ENCODE assay signal across 24 cellular contexts in genomic region chr16:4172070-4172469, GRCh38. TPM values are rescaled to one million over a fixed set of nuclear protein-coding genes. Genes with fewer than 3 reads are reported as not detected.
DNase-seq lines count a peak whose midpoint lies in the region; ATAC-seq and TF ChIP-seq lines count a peak whose summit lies in the region.
"Had no signal": no experiment of that assay in that cellular context is flagged by ENCODE, and none has a peak within 500 bp of the region (broad histone marks: within the 10 kb centered on the region; RNA-seq: fewer than 3 reads in every experiment).

No MANE protein-coding gene starts in this region.

- peaks cover 11% of the 10 kb centered on the region for H3K4me1 Mint-ChIP-seq in activated T-cell treated with anti-CD3 and anti-CD28 coated beads, Interleukin-2, amount 50 U/mL, for 72 hours (ENCODE audit: low read depth)
- peaks cover 14% of the 10 kb centered on the region for H3K4me1 Mint-ChIP-seq in type B pancreatic cell (ENCODE audit: unreplicated experiment)
- H3K4me1 Mint-ChIP-seq: activated naive CD8-positive, alpha-beta T cell treated with anti-CD3 and anti-CD28 coated beads, Interleukin-2, amount 50 U/mL, for 24 hours; CD8-positive, alpha-beta memory T cell; T-cell had no signal

- WGBS in smooth muscle cell (ENCODE audit: low lambda C conversion rate) = 50% methylated on average over 3 of the region's 3 CpGs

- DNase-seq in activated T-cell treated with anti-CD3 and anti-CD28 coated beads, Interleukin-2, amount 50 U/mL, for 72 hours = peak; percentile 34
- no peak for DNase-seq in activated T-cell treated with anti-CD3 and anti-CD28 coated beads for 4 hours
- peak; percentile 51 for DNase-seq in NCI-H226
- peak; percentile 30 for DNase-seq in fibroblast of gingiva (ENCODE audit: low read depth)
- no peak for DNase-seq in smooth muscle cell (lab: John Stamatoyannopoulos, UW; ENCODE audit: unreplicated experiment)
- DNase-seq in type B pancreatic cell (ENCODE audit: extremely low spot score, unreplicated experiment) = no peak
- no peak for DNase-seq in HK-2 (ENCODE audit: unreplicated experiment)
- DNase-seq: ACHN; activated CD8-positive, alpha-beta T cell treated with anti-CD3 and anti-CD28 coated beads, Interleukin-2, amount 10 ng/mL, durations not matched to agents 7 days and 5 days; activated naive CD8-positive, alpha-beta T cell treated with anti-CD3 and anti-CD28 coated beads, Interleukin-2, amount 50 U/mL, for 24 hours; caudate nucleus; CD8-positive, alpha-beta memory T cell; effector memory CD4-positive, alpha-beta T cell; H9; left cardiac atrium; NCI-H2081 treated with DMSO at 0.1 percent for 48 hours; NCI-H526 treated with DMSO at 0.1 percent for 48 hours; stimulated activated CD4-positive, alpha-beta T cell treated with anti-CD3 and anti-CD28 coated beads, Interleukin-15, amount 100 ng/mL, for 24 hours; T-cell had no signal

- peak overlapping the region; percentile 11 for H3K27ac ChIP-seq in smooth muscle cell (ENCODE audit: low read depth)
- H3K27ac ChIP-seq: gastroesophageal sphincter had no signal

- H3K36me3 ChIP-seq in smooth muscle cell (ENCODE audit: low read depth) = no peaks in the 10 kb centered on the region
- H3K36me3 ChIP-seq: gastroesophageal sphincter had no signal

- no peaks in the 10 kb centered on the region for H3K9me3 ChIP-seq in smooth muscle cell (replicated peaks; ENCODE audit: low read depth)
- H3K9me3 ChIP-seq: gastroesophageal sphincter had no signal

- H3K27me3 ChIP-seq in smooth muscle cell (ENCODE audit: low read depth) = no peaks in the 10 kb centered on the region
- H3K27me3 ChIP-seq: gastroesophageal sphincter had no signal

- H3F3A ChIP-seq in smooth muscle cell (ENCODE audit: low read depth) = no peaks in the 10 kb centered on the region

- H3K4me3 Mint-ChIP-seq in activated T-cell treated with anti-CD3 and anti-CD28 coated beads, Interleukin-2, amount 50 U/mL, for 72 hours = peak overlapping the region in 1 of 2 donors; percentile 67
- H3K4me3 Mint-ChIP-seq in type B pancreatic cell = no peak overlapping the region
- H3K4me3 Mint-ChIP-seq: activated CD8-positive, alpha-beta T cell treated with anti-CD3 and anti-CD28 coated beads, Interleukin-2, amount 10 ng/mL, durations not matched to agents 7 days and 5 days; activated naive CD8-positive, alpha-beta T cell treated with anti-CD3 and anti-CD28 coated beads, Interleukin-2, amount 50 U/mL, for 24 hours; activated T-helper 1 cell treated with anti-CD3 and anti-CD28 coated beads, Interleukin-12 subunit alpha, Interleukin-12 subunit beta, Interleukin-2, Interleukin-4 antibody, amounts not matched to agents 30 ng/mL and 10 ng/mL and 1 ng/mL, durations not matched to agents 14 hours and 24 hours and 36 hours; H9; mesothelial cell of epicardium; stimulated activated naive CD8-positive, alpha-beta T cell treated with anti-CD3 and anti-CD28 coated beads, Interleukin-15, Interleukin-2, amounts not matched to agents 100 ng/mL and 50 ng/mL, for 24 hours; T-cell had no signal

- ATAC-seq in activated T-cell treated with anti-CD3 and anti-CD28 coated beads, Interleukin-2, amount 50 U/mL, for 72 hours (replicated peaks in 1 of 2) = peak; percentile 90 to 91
- ATAC-seq in GM18858 (IDR thresholded peaks at IDR 0.05; ENCODE audit: unreplicated experiment) = no peak
- ATAC-seq: activated CD8-positive, alpha-beta T cell treated with anti-CD3 and anti-CD28 coated beads, Interleukin-2, amount 10 ng/mL, durations not matched to agents 7 days and 5 days; activated naive CD8-positive, alpha-beta T cell treated with anti-CD3 and anti-CD28 coated beads, Interleukin-2, amount 50 U/mL, for 24 hours; gastroesophageal sphincter; left cardiac atrium; T-cell had no signal

- H2AFZ ChIP-seq in smooth muscle cell (ENCODE audit: low read depth) = no peak overlapping the region

- H3K4me2 ChIP-seq in smooth muscle cell = no peak overlapping the region

- no peak overlapping the region for H3K4me3 ChIP-seq in smooth muscle cell
- H3K4me3 ChIP-seq: gastroesophageal sphincter had no signal

- no peak for TF ChIP-seq CTCF in smooth muscle cell (IDR thresholded peaks at IDR 0.05; ENCODE audit: borderline replicate concordance, insufficient read depth, poor library complexity, severe bottlenecking)
- TF ChIP-seq CTCF in type B pancreatic cell (conservative IDR thresholded peaks at IDR 0.05) = no peak

- peaks cover 6% of the 10 kb centered on the region for H3K27me3 Mint-ChIP-seq in activated T-cell treated with anti-CD3 and anti-CD28 coated beads, Interleukin-2, amount 50 U/mL, for 72 hours (ENCODE audit: low read depth)
- no peaks in the 10 kb centered on the region for H3K27me3 Mint-ChIP-seq in type B pancreatic cell
- H3K27me3 Mint-ChIP-seq: stimulated activated naive CD8-positive, alpha-beta T cell treated with anti-CD3 and anti-CD28 coated beads, Interleukin-15, Interleukin-2, amounts not matched to agents 100 ng/mL and 50 ng/mL, for 24 hours had no signal

- no peaks in the 10 kb centered on the region for H4K20me1 ChIP-seq in smooth muscle cell (ENCODE audit: low read depth)

- peak overlapping the region; percentile 46 for H3K27ac Mint-ChIP-seq in activated T-cell treated with anti-CD3 and anti-CD28 coated beads, Interleukin-2, amount 50 U/mL, for 72 hours
- no peak overlapping the region for H3K27ac Mint-ChIP-seq in type B pancreatic cell
- H3K27ac Mint-ChIP-seq: activated CD8-positive, alpha-beta T cell treated with anti-CD3 and anti-CD28 coated beads, Interleukin-2, amount 10 ng/mL, durations not matched to agents 7 days and 5 days; activated naive CD8-positive, alpha-beta T cell treated with anti-CD3 and anti-CD28 coated beads, Interleukin-2, amount 50 U/mL, for 24 hours; activated T-helper 1 cell treated with anti-CD3 and anti-CD28 coated beads, Interleukin-12 subunit alpha, Interleukin-12 subunit beta, Interleukin-2, Interleukin-4 antibody, amounts not matched to agents 30 ng/mL and 10 ng/mL and 1 ng/mL, durations not matched to agents 14 hours and 24 hours and 36 hours; CD8-positive, alpha-beta memory T cell; H9; mesothelial cell of epicardium; stimulated activated naive CD8-positive, alpha-beta T cell treated with anti-CD3 and anti-CD28 coated beads, Interleukin-15, Interleukin-2, amounts not matched to agents 100 ng/mL and 50 ng/mL, for 24 hours; T-cell had no signal

- no peaks in the 10 kb centered on the region for H3K9me3 Mint-ChIP-seq in activated T-cell treated with anti-CD3 and anti-CD28 coated beads, Interleukin-2, amount 50 U/mL, for 72 hours
- no peaks in the 10 kb centered on the region for H3K9me3 Mint-ChIP-seq in type B pancreatic cell
- H3K9me3 Mint-ChIP-seq: activated naive CD8-positive, alpha-beta T cell treated with anti-CD3 and anti-CD28 coated beads, Interleukin-2, amount 50 U/mL, for 24 hours; activated T-helper 1 cell treated with anti-CD3 and anti-CD28 coated beads, Interleukin-12 subunit alpha, Interleukin-12 subunit beta, Interleukin-2, Interleukin-4 antibody, amounts not matched to agents 30 ng/mL and 10 ng/mL and 1 ng/mL, durations not matched to agents 14 hours and 24 hours and 36 hours; CD8-positive, alpha-beta memory T cell; H9; mesothelial cell of epicardium; stimulated activated naive CD8-positive, alpha-beta T cell treated with anti-CD3 and anti-CD28 coated beads, Interleukin-15, Interleukin-2, amounts not matched to agents 100 ng/mL and 50 ng/mL, for 24 hours; T-cell had no signal

- no peaks in the 10 kb centered on the region for H3K4me1 ChIP-seq in smooth muscle cell (ENCODE audit: low read depth)
- H3K4me1 ChIP-seq: gastroesophageal sphincter had no signal

- no peaks in the 10 kb centered on the region for H3K36me3 Mint-ChIP-seq in activated T-cell treated with anti-CD3 and anti-CD28 coated beads, Interleukin-2, amount 50 U/mL, for 72 hours (ENCODE audit: insufficient read depth in 2 of 2)
- no peaks in the 10 kb centered on the region for H3K36me3 Mint-ChIP-seq in type B pancreatic cell
- H3K36me3 Mint-ChIP-seq: CD8-positive, alpha-beta memory T cell; mesothelial cell of epicardium; T-cell had no signal

- no peaks in the 10 kb centered on the region for H3K79me2 ChIP-seq in smooth muscle cell (ENCODE audit: low read depth)

- H3K9ac ChIP-seq in smooth muscle cell (ENCODE audit: low read depth) = no peak overlapping the region

RNA-seq across cellular contexts. Expression of gene ADCY9, which starts 55.8 kb away (rescaled TPM):
- 10 to 100 TPM; 18.6 to 18.7 TPM for total RNA-seq in activated T-cell treated with anti-CD3 and anti-CD28 coated beads, Interleukin-2, amount 50 U/mL, for 72 hours
- total RNA-seq in smooth muscle cell (6.0 and 8.9 TPM in 2 replicates), type B pancreatic cell (ENCODE audit: low replicate concordance) (13.9 and 17.0 TPM in 2 replicates)
- polyA plus RNA-seq in smooth muscle cell = 5.2 and 7.2 TPM in 2 replicates

Comparison
In these comparisons a context has a peak if more than half of its experiments do, and no peak if none do; other contexts are left out.
1. DNase-seq: peak in activated T-cell treated with anti-CD3 and anti-CD28 coated beads, Interleukin-2, amount 50 U/mL, for 72 hours (2 of 2), NCI-H226 (single experiment) and fibroblast of gingiva (single experiment); none in activated T-cell treated with anti-CD3 and anti-CD28 coated beads for 4 hours (single experiment), smooth muscle cell (single experiment), type B pancreatic cell (single experiment) and HK-2 (single experiment).